In the genomic region with DNA sequence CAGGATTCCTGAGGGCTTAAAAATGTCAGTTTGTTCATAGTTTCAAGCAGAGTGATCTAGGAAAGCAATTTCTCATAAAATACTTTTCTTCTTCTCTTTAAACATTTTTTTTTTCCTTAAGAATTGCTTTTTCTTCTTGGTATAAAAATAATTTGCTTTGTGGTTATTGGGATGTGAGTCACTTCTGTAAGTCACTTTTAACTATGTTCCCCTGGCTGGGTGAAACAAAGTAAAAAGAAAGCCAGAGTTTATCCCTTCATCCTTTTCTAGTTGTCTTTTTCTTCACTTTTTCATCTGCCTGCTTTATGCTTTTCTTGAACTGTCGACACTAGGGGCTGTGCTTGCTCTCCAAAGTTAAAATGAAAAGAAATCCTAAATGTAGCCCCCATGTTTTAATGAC, we compare ENCODE assay signal across 18 cellular contexts. TPM values are rescaled to one million over a fixed set of nuclear protein-coding genes. Genes with fewer than 3 reads are reported as not detected.
DNase-seq lines count a peak whose midpoint lies in the region; ATAC-seq, FAIRE-seq and TF ChIP-seq lines count a peak whose summit lies in the region.
"Had no signal": no experiment of that assay in that cellular context is flagged by ENCODE, and none has a peak within 500 bp of the region (broad histone marks: within the 10 kb centered on the region; RNA-seq: fewer than 3 reads in every experiment).

No MANE protein-coding gene starts in this region.

- peak overlapping the region; percentile 85 for H3K27ac Mint-ChIP-seq in HFFc6
- H3K27ac Mint-ChIP-seq: brain, naive B cell had no signal

- no peaks in the 10 kb centered on the region for H3K27me3 Mint-ChIP-seq in HFFc6 (ENCODE audit: insufficient read depth)
- H3K27me3 Mint-ChIP-seq: brain had no signal

- H3K4me1 ChIP-seq in iPS-20b (ENCODE audit: insufficient read depth, low read length): peaks cover 7% of the 10 kb centered on the region; the same call in 1 of the 2 replicates
- H3K4me1 ChIP-seq: psoas muscle had no signal

- ATAC-seq in HG02642 (IDR thresholded peaks at IDR 0.05; ENCODE audit: poor library complexity, unreplicated experiment): no peak
- ATAC-seq in HG03196 (IDR thresholded peaks at IDR 0.05; ENCODE audit: unreplicated experiment): no peak
- no peak for ATAC-seq in HG02759 (IDR thresholded peaks at IDR 0.05; ENCODE audit: unreplicated experiment)
- ATAC-seq: psoas muscle had no signal

- peaks cover 65% of the 10 kb centered on the region for H3K4me1 Mint-ChIP-seq in HFFc6 (ENCODE audit: low read depth)
- H3K4me1 Mint-ChIP-seq: naive B cell had no signal

- peak; percentile 65 for DNase-seq in AG08395 (ENCODE audit: low spot score)
- DNase-seq in HFFc6: peak; percentile 61
- peak; percentile 11 for DNase-seq in amniotic stem cell (lab: John Stamatoyannopoulos, UW)
- DNase-seq in GM12891 (ENCODE audit: insufficient read length, low spot score): no peak
- DNase-seq: AML-193, dorsolateral prefrontal cortex, Karpas-422, naive B cell, NCI-H187, NCI-H446, psoas muscle had no signal

- H3K36me3 ChIP-seq in iPS-20b (ENCODE audit: insufficient read depth, low read depth, low read length): no peaks in the 10 kb centered on the region

- H3K36me3 Mint-ChIP-seq in HFFc6 (ENCODE audit: low read depth): peaks cover 5% of the 10 kb centered on the region; the same call in 1 of the 2 replicates
- H3K36me3 Mint-ChIP-seq: brain, naive B cell had no signal

- H3K9me3 Mint-ChIP-seq in HFFc6: no peaks in the 10 kb centered on the region
- H3K9me3 Mint-ChIP-seq: brain, naive B cell had no signal

- H3K4me3 ChIP-seq in iPS-20b (ENCODE audit: low read length): no peak overlapping the region
- H3K4me3 ChIP-seq: dorsolateral prefrontal cortex, psoas muscle had no signal

- H3K27me3 ChIP-seq in iPS-20b (ENCODE audit: insufficient read depth, low read length): no peaks in the 10 kb centered on the region
- H3K27me3 ChIP-seq: dorsolateral prefrontal cortex had no signal

- no peak for TF ChIP-seq POLR2A in GM12891 (IDR thresholded peaks at IDR 0.05; ENCODE audit: low read depth, low read length)

- peak overlapping the region; percentile 76 for H3K4me3 Mint-ChIP-seq in HFFc6
- H3K4me3 Mint-ChIP-seq: brain, naive B cell had no signal

- no peak overlapping the region for H3K27ac ChIP-seq in iPS-20b (ENCODE audit: low read length)
- H3K27ac ChIP-seq: dorsolateral prefrontal cortex, psoas muscle had no signal

- H3K9me3 ChIP-seq in iPS-20b (ENCODE audit: insufficient read depth, low read depth, low read length): no peaks in the 10 kb centered on the region
- H3K9me3 ChIP-seq: psoas muscle had no signal

- no peak for FAIRE-seq in GM12891 (lab: Jason Lieb, UNC)
- FAIRE-seq: GM18507 had no signal

- H3K9ac ChIP-seq in iPS-20b (ENCODE audit: low read depth, low read length): peak overlapping the region; percentile 41; the same call in 1 of the 2 replicates

- TF ChIP-seq CTCF in HFFc6 (IDR thresholded peaks at IDR 0.05): no peak

TF ChIP-seq in GM12891, 5 proteins besides CTCF, POLR2A, EP300 and RAD21:
- TF ChIP-seq PAX5 (IDR thresholded peaks at IDR 0.05; ENCODE audit: insufficient read depth, low read length, severe bottlenecking): no peak
- TF ChIP-seq POU2F2 (IDR thresholded peaks at IDR 0.05; ENCODE audit: low read depth, low read length): no peak
- no peak for TF ChIP-seq TAF1 (IDR thresholded peaks at IDR 0.05; ENCODE audit: low read depth, low read length)
- TF ChIP-seq POLR2AphosphoS5 (IDR thresholded peaks at IDR 0.05; ENCODE audit: low read depth, low read length): no peak
- no peak for TF ChIP-seq SPI1 (IDR thresholded peaks at IDR 0.05; ENCODE audit: low read depth, low read length)

RNA-seq across cellular contexts. Expression of a gene that starts 33.5 kb away (rescaled TPM):
- total RNA-seq in HFFc6 (2021; fragmentation: NEBNext Ultra II Directional; extraction: Animal tissue kit (Norgen Biotek cat#: 25700)): 10 to 100 TPM; 33.4 to 40.6 (median 36.1) TPM
- not detected for polyA plus RNA-seq in GM12891 (2012; ENCODE audit: low read depth, missing spikeins)
- total RNA-seq: activated CD8-positive, alpha-beta memory T cell treated with anti-CD3 and anti-CD28 coated beads for 36 hours had no signal
